ENCODE assay signal across 8 cellular contexts in the genomic region with DNA sequence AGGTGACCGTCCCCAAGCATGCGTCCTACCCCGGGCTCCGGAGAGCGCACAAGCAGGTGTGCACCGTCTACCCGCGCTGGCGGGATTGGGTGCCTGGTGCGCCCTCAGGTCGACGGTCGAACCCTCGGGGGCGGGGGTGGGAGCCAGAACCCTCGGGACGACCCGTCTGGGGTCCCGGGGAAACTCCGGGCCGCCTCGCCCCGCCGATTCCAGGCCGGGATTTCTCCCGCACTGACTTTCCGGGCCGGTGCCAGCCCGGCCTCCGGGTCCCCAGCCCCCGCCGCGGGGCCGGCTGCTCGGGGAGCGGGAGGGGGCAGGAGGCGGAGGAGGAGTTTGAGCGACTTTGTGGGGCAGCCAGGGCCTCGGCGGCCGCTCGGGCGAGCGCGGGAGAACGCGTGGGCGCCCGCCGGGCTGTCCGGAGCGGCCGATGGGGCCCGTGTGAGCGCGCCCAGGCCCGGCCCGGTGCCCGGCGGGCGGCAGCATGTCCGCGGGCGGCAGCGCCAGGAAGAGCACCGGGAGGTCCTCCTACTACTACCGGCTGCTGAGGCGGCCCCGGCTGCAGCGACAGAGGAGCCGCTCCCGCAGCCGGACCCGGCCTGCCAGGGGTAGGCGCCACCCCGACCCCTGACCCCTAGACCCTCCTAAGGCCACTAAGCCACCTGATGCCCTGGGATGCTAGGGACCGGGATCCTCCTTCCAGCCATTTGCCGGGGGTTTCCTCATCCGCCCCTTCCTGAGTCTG. TPM values are rescaled to one million over a fixed set of nuclear protein-coding genes. Genes with fewer than 3 reads are reported as not detected.
DNase-seq lines count a peak whose midpoint lies in the region; ATAC-seq and TF ChIP-seq lines count a peak whose summit lies in the region.

Gene DAB2IP, plus strand, starts transcription at position 340 of the 742 bp plus-strand sequence. Its CDS starts 142 bp downstream, at position 482.

- peak in 1 of 2 donors; percentile 59 for TF ChIP-seq POLR2A in thyroid gland (IDR thresholded peaks at IDR 0.05)

- H3K36me3 Mint-ChIP-seq in activated CD4-positive, alpha-beta T cell treated with anti-CD3 and anti-CD28 coated beads, Interleukin-2, amount 10 ng/mL, durations not matched to agents 7 days and 5 days (ENCODE audit: low read depth) = no peaks in the 10 kb centered on the region
- H3K36me3 Mint-ChIP-seq in endothelial cell (ENCODE audit: low read depth, unreplicated experiment) = peaks cover 2% of the 10 kb centered on the region
- H3K36me3 Mint-ChIP-seq in mesothelial cell of epicardium = peaks cover 2% of the 10 kb centered on the region

- H3K4me3 ChIP-seq in RWPE2 (ENCODE audit: severe bottlenecking) (peak within 1 kb of the TSS; percentile 23), thyroid gland (replicated peaks in 1 of 3) (peak within 1 kb of the TSS; percentile 25 to 73 (median 64))

- H3K27ac ChIP-seq in RWPE2 (ENCODE audit: poor library complexity, severe bottlenecking) = no peak within 1 kb of the TSS
- H3K27ac ChIP-seq in thyroid gland = peak within 1 kb of the TSS in 2 of 3 donors; percentile 61 to 72

- no peaks in the 10 kb centered on the region for H3K9me3 Mint-ChIP-seq in activated CD4-positive, alpha-beta T cell treated with anti-CD3 and anti-CD28 coated beads, Interleukin-2, amount 10 ng/mL, durations not matched to agents 7 days and 5 days
- H3K9me3 Mint-ChIP-seq in endothelial cell (ENCODE audit: unreplicated experiment) (no peaks in the 10 kb centered on the region), mesothelial cell of epicardium (no peaks in the 10 kb centered on the region)

- H3K9me3 ChIP-seq in RWPE2 (ENCODE audit: severe bottlenecking) (no peaks in the 10 kb centered on the region), thyroid gland (no peaks in the 10 kb centered on the region)

- POLR2A ChIA-PET in activated CD4-positive, alpha-beta T cell treated with anti-CD3 and anti-CD28 coated beads, Interleukin-2, amount 10 ng/mL, durations not matched to agents 7 days and 5 days (lab: Charles Lee) = no interaction called here

- peaks cover 45% of the 10 kb centered on the region for H3K27me3 Mint-ChIP-seq in activated CD4-positive, alpha-beta T cell treated with anti-CD3 and anti-CD28 coated beads, Interleukin-2, amount 10 ng/mL, durations not matched to agents 7 days and 5 days
- H3K27me3 Mint-ChIP-seq in endothelial cell (ENCODE audit: unreplicated experiment) (peaks cover 14% of the 10 kb centered on the region), mesothelial cell of epicardium (ENCODE audit: low read depth) (no peaks in the 10 kb centered on the region)

- H3K36me3 ChIP-seq in RWPE2 (ENCODE audit: low read depth) (no peaks in the 10 kb centered on the region), thyroid gland (no peaks in the 10 kb centered on the region)

- intact Hi-C loops in thyroid gland (cut with DNase I) = no loop called here

- H3K27me3 ChIP-seq in RWPE2 (ENCODE audit: insufficient read depth, poor library complexity, severe bottlenecking) = peaks cover 31% of the 10 kb centered on the region
- H3K27me3 ChIP-seq in thyroid gland = no peaks in the 10 kb centered on the region

- ATAC-seq in RWPE2 (ENCODE audit: low read depth) (peak; percentile 43), HG02798 (IDR thresholded peaks at IDR 0.05; ENCODE audit: poor library complexity, unreplicated experiment) (no peak), HG03520 (IDR thresholded peaks at IDR 0.05; ENCODE audit: unreplicated experiment) (no peak)

- WGBS in thyroid gland, 2 donors = 4 to 13% methylated on average over 4 to 14 of the region's 79 CpGs

- peaks cover 4% of the 10 kb centered on the region for H3K4me1 Mint-ChIP-seq in activated CD4-positive, alpha-beta T cell treated with anti-CD3 and anti-CD28 coated beads, Interleukin-2, amount 10 ng/mL, durations not matched to agents 7 days and 5 days
- peaks cover 70% of the 10 kb centered on the region for H3K4me1 Mint-ChIP-seq in endothelial cell (ENCODE audit: unreplicated experiment)
- H3K4me1 Mint-ChIP-seq in mesothelial cell of epicardium = peaks cover 44% of the 10 kb centered on the region

- CTCF ChIA-PET in activated CD4-positive, alpha-beta T cell treated with anti-CD3 and anti-CD28 coated beads, Interleukin-2, amount 10 ng/mL, durations not matched to agents 7 days and 5 days (lab: Charles Lee) = interaction anchor here (0.6 kb wide), 1 partner anchor 34 kb away, joined by 3 read pairs; no protein-coding TSS in a partner anchor

- no peak within 1 kb of the TSS for H3K4me3 Mint-ChIP-seq in activated CD4-positive, alpha-beta T cell treated with anti-CD3 and anti-CD28 coated beads, Interleukin-2, amount 10 ng/mL, durations not matched to agents 7 days and 5 days
- H3K4me3 Mint-ChIP-seq in endothelial cell (ENCODE audit: unreplicated experiment) = peak within 1 kb of the TSS; percentile 98
- H3K4me3 Mint-ChIP-seq in mesothelial cell of epicardium = peak within 1 kb of the TSS; percentile 86

- peak within 1 kb of the TSS; percentile 46 for H3K27ac Mint-ChIP-seq in activated CD4-positive, alpha-beta T cell treated with anti-CD3 and anti-CD28 coated beads, Interleukin-2, amount 10 ng/mL, durations not matched to agents 7 days and 5 days
- H3K27ac Mint-ChIP-seq in endothelial cell (ENCODE audit: unreplicated experiment) = peak within 1 kb of the TSS; percentile 85
- H3K27ac Mint-ChIP-seq in mesothelial cell of epicardium = peak within 1 kb of the TSS; percentile 92

- TF ChIP-seq CTCF in RWPE2 (IDR thresholded peaks at IDR 0.05; ENCODE audit: poor library complexity, severe bottlenecking) (no peak), endothelial cell (IDR thresholded peaks at IDR 0.05; ENCODE audit: unreplicated experiment) (no peak), mesothelial cell of epicardium (IDR thresholded peaks at IDR 0.05; ENCODE audit: unreplicated experiment) (no peak), thyroid gland (IDR thresholded peaks at IDR 0.05) (no peak)

- no peak for DNase-seq in activated CD4-positive, alpha-beta T cell treated with anti-CD3 and anti-CD28 coated beads, Interleukin-2, amount 10 ng/mL, durations not matched to agents 7 days and 5 days
- no peak for DNase-seq in activated CD4-positive, alpha-beta T cell treated with anti-CD3 and anti-CD28 coated beads, Interleukin-2, amount 50 U/mL, for 48 hours
- DNase-seq in RWPE2 (ENCODE audit: low spot score) (no peak), endothelial cell (ENCODE audit: low spot score) (peak; percentile 76), mesothelial cell of epicardium (ENCODE audit: low spot score in 2 of 2, unreplicated experiment in 2 of 2) (peak; percentile 66 to 83), thyroid gland (peak; percentile 79 to 81)

- H3K4me1 ChIP-seq in RWPE2 (ENCODE audit: insufficient read depth, poor library complexity, severe bottlenecking) = peaks cover 5% of the 10 kb centered on the region
- H3K4me1 ChIP-seq in thyroid gland = peaks cover 29 to 45% of the 10 kb centered on the region in 2 donors

RNA-seq across cellular contexts. Expression of gene DAB2IP, which starts in this region (rescaled TPM):
- total RNA-seq in activated CD4-positive, alpha-beta T cell treated with anti-CD3 and anti-CD28 coated beads, Interleukin-2, amount 10 ng/mL, durations not matched to agents 7 days and 5 days = not detected
- total RNA-seq in endothelial cell (ENCODE audit: unreplicated experiment) = 104 TPM
- 71.1 to 76.5 TPM (median 75.7 TPM) in 3 replicates for total RNA-seq in mesothelial cell of epicardium
- 10 to 100 TPM; 26.0 to 48.5 (median 38.2) TPM for total RNA-seq in thyroid gland

Comparison
In these comparisons a context has a peak if more than half of its experiments do, and no peak if none do; other contexts are left out.
1. RNA of gene DAB2IP (total RNA-seq): 104 TPM in endothelial cell (single experiment), 71.1 to 76.5 TPM in mesothelial cell of epicardium and 26.0 to 48.5 TPM in thyroid gland; not detected in activated CD4-positive, alpha-beta T cell treated with anti-CD3 and anti-CD28 coated beads, Interleukin-2, amount 10 ng/mL, durations not matched to agents 7 days and 5 days; every median in the first group is over 10 times any median in the second.
2. DNase-seq: peak in endothelial cell (single experiment), mesothelial cell of epicardium (2 of 2) and thyroid gland (2 of 2); none in activated CD4-positive, alpha-beta T cell treated with anti-CD3 and anti-CD28 coated beads, Interleukin-2, amount 10 ng/mL, durations not matched to agents 7 days and 5 days (single experiment), activated CD4-positive, alpha-beta T cell treated with anti-CD3 and anti-CD28 coated beads, Interleukin-2, amount 50 U/mL, for 48 hours (0 of 2) and RWPE2 (single experiment).
3. Peak in every context shown above with its lines, with median percentiles within 50 percentile points of each other: H3K27ac Mint-ChIP-seq.